Comparison of ENCODE assay signal across 8 cellular contexts in the genomic region with DNA sequence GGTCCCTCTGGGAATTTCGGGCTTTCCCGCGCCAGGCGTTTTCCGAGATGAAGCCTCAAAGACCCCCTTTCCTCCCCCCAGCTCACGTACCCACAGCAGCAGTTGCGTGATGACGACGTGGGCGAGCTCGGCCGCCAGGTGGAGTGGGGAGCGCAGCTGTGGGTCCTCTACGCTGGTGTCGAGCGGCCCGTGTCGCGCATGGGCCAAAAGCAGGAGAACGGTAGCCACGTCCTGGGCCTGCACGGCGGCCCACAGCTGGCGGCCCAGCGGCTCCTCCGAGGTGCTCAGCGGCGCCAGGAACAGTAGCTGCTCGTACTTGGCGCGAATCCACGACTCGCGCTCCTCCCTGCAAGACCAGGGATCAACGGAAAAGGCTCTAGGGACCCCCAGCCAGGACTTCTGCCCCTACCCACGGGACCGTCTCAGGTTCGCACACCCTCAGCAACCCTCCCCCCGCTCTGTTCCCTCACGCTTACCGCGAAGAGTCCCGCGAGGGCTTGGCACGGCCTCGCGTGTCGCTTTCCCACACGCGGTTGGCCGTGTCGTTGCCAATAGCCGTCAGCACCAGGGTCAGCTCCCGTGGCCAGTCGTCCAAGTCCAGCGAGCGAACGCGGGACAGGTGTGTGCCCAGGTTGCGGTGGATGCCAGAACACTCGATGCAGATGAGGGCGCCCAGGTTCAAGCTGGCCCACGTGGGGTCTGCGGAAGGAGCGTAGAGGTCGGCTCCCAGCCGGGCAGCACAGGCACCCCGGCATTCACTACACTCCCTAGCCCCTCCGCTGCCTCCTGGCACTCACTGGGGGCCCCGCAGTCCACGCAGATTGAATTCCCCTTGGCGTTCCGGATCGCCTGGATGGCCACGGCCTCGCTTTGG. TPM values are rescaled to one million over a fixed set of nuclear protein-coding genes. Genes with fewer than 3 reads are reported as not detected.
DNase-seq lines count a peak whose midpoint lies in the region; ATAC-seq and TF ChIP-seq lines count a peak whose summit lies in the region.

No MANE protein-coding gene starts in this region.

- WGBS in esophagus muscularis mucosa = 51% methylated on average over 69 of the region's 76 CpGs

- H3K36me3 Mint-ChIP-seq in nephron progenitor cell (ENCODE audit: low read depth) = peaks cover under 1% of the 10 kb centered on the region

- H3K27ac ChIP-seq in HUES6 (ENCODE audit: low read depth, low read length) (no peak overlapping the region), esophagus muscularis mucosa (replicated peaks in 1 of 4) (peak overlapping the region; percentile 43 to 56 (median 54)), Karpas-422 (ENCODE audit: low read length) (no peak overlapping the region)

- H3K9me2 ChIP-seq in Karpas-422 (replicated peaks; ENCODE audit: insufficient read depth, low read length) = no peaks in the 10 kb centered on the region

- H3K9me3 ChIP-seq in HUES6 (ENCODE audit: control insufficient read depth, insufficient read depth, low read depth, low read length) (no peaks in the 10 kb centered on the region), esophagus muscularis mucosa (no peaks in the 10 kb centered on the region), Karpas-422 (ENCODE audit: low read length) (no peaks in the 10 kb centered on the region)

- ATAC-seq in GM21526 (IDR thresholded peaks at IDR 0.05; ENCODE audit: low FRiP score, unreplicated experiment) = no peak
- no peak for ATAC-seq in HG02759 (IDR thresholded peaks at IDR 0.05; ENCODE audit: unreplicated experiment)

- H3K4me1 Mint-ChIP-seq in nephron progenitor cell = peaks cover 11% of the 10 kb centered on the region

- no peaks in the 10 kb centered on the region for H4K20me1 ChIP-seq in Karpas-422 (ENCODE audit: insufficient read depth, low read depth, low read length)

- no peaks in the 10 kb centered on the region for H3K36me3 ChIP-seq in HUES6 (ENCODE audit: control insufficient read depth, insufficient read depth, low read length)
- H3K36me3 ChIP-seq in esophagus muscularis mucosa = peaks cover 0 to under 1% (median under 1%) of the 10 kb centered on the region in 4 donors
- H3K36me3 ChIP-seq in Karpas-422 (ENCODE audit: insufficient read depth, low read length) = peaks cover 5% of the 10 kb centered on the region; the same call in 1 of the 2 replicates

- H3K4me2 ChIP-seq in Karpas-422 (ENCODE audit: low read depth, low read length, poor library complexity, severe bottlenecking) = no peak overlapping the region

- no peak for TF ChIP-seq POLR2A in esophagus muscularis mucosa (IDR thresholded peaks at IDR 0.05; ENCODE audit: low read depth)

- DNase-seq in AG08395 (ENCODE audit: low spot score) (peak; percentile 28), esophagus muscularis mucosa (ENCODE audit: extremely low spot score) (no peak), nephron progenitor cell (peak; percentile 79), AML-193 (lab: John Stamatoyannopoulos, UW) (no peak), Karpas-422 (no peak)

- peak overlapping the region; percentile 64 for H3K4me3 ChIP-seq in HUES6 (ENCODE audit: low read depth, low read length)
- peak overlapping the region; percentile 60 to 75 (median 65) for H3K4me3 ChIP-seq in esophagus muscularis mucosa
- H3K4me3 ChIP-seq in Karpas-422 (ENCODE audit: low read length) = no peak overlapping the region

- H3K4me3 Mint-ChIP-seq in nephron progenitor cell = peak overlapping the region; percentile 39

- TF ChIP-seq CTCF in esophagus muscularis mucosa (IDR thresholded peaks at IDR 0.05) (peak; percentile 21 to 45 (median 27)), nephron progenitor cell (IDR thresholded peaks at IDR 0.05) (no peak)

- no peaks in the 10 kb centered on the region for H3K79me2 ChIP-seq in Karpas-422 (ENCODE audit: low read length)

- intact Hi-C loops in esophagus muscularis mucosa (cut with DNase I) = no loop called here

- 0 out of 2 replicates have a peak, but pooled peaks cover 5% of the 10 kb centered on the region for H3K4me1 ChIP-seq in HUES6 (ENCODE audit: control insufficient read depth, insufficient read depth, low read length)
- peaks cover 14 to 25% (median 21%) of the 10 kb centered on the region in 4 donors for H3K4me1 ChIP-seq in esophagus muscularis mucosa
- no peaks in the 10 kb centered on the region for H3K4me1 ChIP-seq in Karpas-422 (ENCODE audit: low read length)

- H3K9me3 Mint-ChIP-seq in nephron progenitor cell = peaks cover 3% of the 10 kb centered on the region

- H3K9ac ChIP-seq in HUES6 (ENCODE audit: low read length) = no peak overlapping the region
- H3K9ac ChIP-seq in Karpas-422 (ENCODE audit: low read length) = no peak overlapping the region

- TF ChIP-seq EP300 in esophagus muscularis mucosa (IDR thresholded peaks at IDR 0.05) = no peak

- H3K27me3 ChIP-seq in HUES6 (ENCODE audit: control insufficient read depth, insufficient read depth, low read length) (peaks cover 92% of the 10 kb centered on the region), esophagus muscularis mucosa (peaks cover 6 to 65% (median 13%) of the 10 kb centered on the region in 4 donors), Karpas-422 (ENCODE audit: low read length) (no peaks in the 10 kb centered on the region)

- no peak overlapping the region for H2AFZ ChIP-seq in Karpas-422 (ENCODE audit: low read length)

- no peak overlapping the region for H3K27ac Mint-ChIP-seq in nephron progenitor cell

- peaks cover 95% of the 10 kb centered on the region for H3K27me3 Mint-ChIP-seq in nephron progenitor cell (ENCODE audit: low read depth, poor library complexity)

RNA-seq across cellular contexts. Expression of a gene that starts 11.4 kb away (rescaled TPM):
- total RNA-seq in esophagus muscularis mucosa = 10 to 100 TPM in 1 of 4 donors, 1 to 10 TPM in 3; 2.5 to 11.2 (median 3.6) TPM
- 6.7 and 12.0 TPM in 2 replicates for total RNA-seq in Karpas-422 (2014; rRNA removed; shearing (Covaris generic); ENCODE audit: low replicate concordance)

RNA-seq across cellular contexts. Expression of a gene that starts 17.7 kb away (rescaled TPM):
- 10 to 100 TPM; 34.3 to 45.1 (median 42.1) TPM for total RNA-seq in esophagus muscularis mucosa
- total RNA-seq in Karpas-422 (2014; rRNA removed; shearing (Covaris generic); ENCODE audit: low replicate concordance) = 33.3 and 42.7 TPM in 2 replicates

RNA-seq across cellular contexts. Expression of a gene that starts 25.0 kb away (rescaled TPM):
- 10 to 100 TPM; 43.6 to 85.7 (median 71.3) TPM for total RNA-seq in esophagus muscularis mucosa
- 154 and 164 TPM in 2 replicates for total RNA-seq in Karpas-422 (2014; rRNA removed; shearing (Covaris generic); ENCODE audit: low replicate concordance)

RNA-seq across cellular contexts. Expression of a gene that starts 27.8 kb away (rescaled TPM):
- 10 to 100 TPM in 2 of 4 donors, 1 to 10 TPM in 2; 5.6 to 16.9 (median 10.7) TPM for total RNA-seq in esophagus muscularis mucosa
- total RNA-seq in Karpas-422 (2014; rRNA removed; shearing (Covaris generic); ENCODE audit: low replicate concordance) = 30.3 and 45.9 TPM in 2 replicates

RNA-seq across cellular contexts. Expression of a gene that starts 33.2 kb away (rescaled TPM):
- total RNA-seq in esophagus muscularis mucosa = 100 to 1,000 TPM; 139 to 223 (median 148) TPM
- total RNA-seq in Karpas-422 (2014; rRNA removed; shearing (Covaris generic); ENCODE audit: low replicate concordance) = 72.6 and 120 TPM in 2 replicates

Comparison
In these comparisons a context has a peak if more than half of its experiments do, and no peak if none do; other contexts are left out.
1. DNase-seq: peak in AG08395 (single experiment) and nephron progenitor cell (single experiment); none in esophagus muscularis mucosa (single experiment), AML-193 (0 of 2) and Karpas-422 (single experiment).
2. H3K27ac ChIP-seq: peak in esophagus muscularis mucosa (4 of 4); none in HUES6 (single experiment) and Karpas-422 (single experiment).